In genomic region chr12:46108721-46109120, GRCh38 we compare ENCODE assay signal across 10 cellular contexts.
DNase-seq lines count a peak whose midpoint lies in the region; ATAC-seq, FAIRE-seq and TF ChIP-seq lines count a peak whose summit lies in the region.
"Had no signal": no experiment of that assay in that cellular context is flagged by ENCODE, and none has a peak within 500 bp of the region (broad histone marks: within the 10 kb centered on the region; RNA-seq: fewer than 3 reads in every experiment).

No MANE protein-coding gene starts in this region.

- H3K27me3 Mint-ChIP-seq in neural progenitor cell (ENCODE audit: insufficient read depth, low read depth), result no peaks in the 10 kb centered on the region

- no peaks in the 10 kb centered on the region for H3K4me1 Mint-ChIP-seq in neural progenitor cell

- DNase-seq in H1 (ENCODE audit: low read depth in 1 of 2, low spot score in 2 of 2), result no peak
- DNase-seq in neural progenitor cell (ENCODE audit: low spot score), result no peak
- no peak for DNase-seq in C1 segment of cervical spinal cord (lab: John Stamatoyannopoulos, UW)
- DNase-seq in activated T-cell treated with anti-CD3 and anti-CD28 coated beads, Interleukin-2, amount 50 U/mL, for 48 hours, result no peak
- no peak for DNase-seq in RWPE1 (ENCODE audit: low spot score)
- DNase-seq: activated naive CD4-positive, alpha-beta T cell treated with anti-CD3 and anti-CD28 coated beads for 36 hours; effector CD4-positive, alpha-beta T cell had no signal

- POLR2A ChIA-PET in H1 (lab: Charles Lee; ENCODE audit: partially characterized antibody) (no interaction called here), RWPE1 (lab: Yijun Ruan, JAX; ENCODE audit: low non-redundant PET) (no interaction called here)

- H3K23me2 ChIP-seq in H1 (ENCODE audit: low read depth, low read length), result no peaks in the 10 kb centered on the region

- no peak overlapping the region for H3K18ac ChIP-seq in H1 (ENCODE audit: extremely low read depth, low read length)

- H2BK20ac ChIP-seq in H1 (ENCODE audit: low read length), result no peak overlapping the region

- no peak overlapping the region for H3K4me2 ChIP-seq in H1 (ENCODE audit: insufficient read depth in 1 of 2, low read depth in 2 of 2, low read length in 2 of 2)
- H3K4me2 ChIP-seq in neural progenitor cell, result no peak overlapping the region

- H3K79me2 ChIP-seq in H1 (ENCODE audit: control insufficient read depth in 1 of 2, insufficient read depth in 2 of 2, low read length in 2 of 2) (no peaks in the 10 kb centered on the region), neural progenitor cell (ENCODE audit: low read depth) (no peaks in the 10 kb centered on the region)

- no peak overlapping the region for H2AK5ac ChIP-seq in H1 (ENCODE audit: low read depth, low read length)

- H3K27me3 ChIP-seq in H1 (replicated peaks in 1 of 4; ENCODE audit: control insufficient read depth in 3 of 4, extremely low read depth in 1 of 4, insufficient read depth in 3 of 4, low read length in 3 of 4) (no peaks in the 10 kb centered on the region), neural progenitor cell (no peaks in the 10 kb centered on the region)

- TF ChIP-seq CTCF in H1 (IDR thresholded peaks at IDR 0.05; ENCODE audit: control extremely low read depth in 1 of 3, insufficient read depth in 1 of 3, low read depth in 1 of 3, low read length in 3 of 3) (no peak), neural progenitor cell (IDR thresholded peaks at IDR 0.05) (no peak), RWPE1 (conservative IDR thresholded peaks at IDR 0.05; ENCODE audit: low read depth) (no peak)

- no peak overlapping the region for H3K56ac ChIP-seq in H1 (replicated peaks; ENCODE audit: insufficient read length, low read depth, low read length)

- no peaks in the 10 kb centered on the region for H3K79me1 ChIP-seq in H1 (ENCODE audit: low read depth, low read length)

- no peak overlapping the region for H2BK5ac ChIP-seq in H1 (ENCODE audit: low read depth, low read length)

- H3K9me3 ChIP-seq in H1 (ENCODE audit: insufficient read depth in 2 of 2, low read depth in 1 of 2, low read length in 1 of 2) (no peaks in the 10 kb centered on the region; a peak in 2 of 4 replicates), neural progenitor cell (ENCODE audit: low read depth) (peaks cover 15% of the 10 kb centered on the region)

- no peaks in the 10 kb centered on the region for H3K36me3 Mint-ChIP-seq in neural progenitor cell

- no peak overlapping the region for H4K8ac ChIP-seq in H1 (ENCODE audit: extremely low read depth, insufficient read depth, low read length)

- no peak for FAIRE-seq in H1 (lab: Jason Lieb, UNC)

- TF ChIP-seq EP300 in H1 (IDR thresholded peaks at IDR 0.05; ENCODE audit: borderline replicate concordance in 1 of 2, low read depth in 2 of 2, low read length in 2 of 2), result no peak

- TF ChIP-seq POLR2A in H1 (IDR thresholded peaks at IDR 0.05; ENCODE audit: control extremely low read depth in 1 of 2, low read depth in 2 of 2, low read length in 2 of 2), result no peak

- no peak overlapping the region for H3K9ac ChIP-seq in H1 (replicated peaks in 1 of 4; ENCODE audit: extremely low read depth in 1 of 4, low read depth in 3 of 4, low read length in 3 of 4)
- H3K9ac ChIP-seq in neural progenitor cell, result no peak overlapping the region

- no peak overlapping the region for H4K91ac ChIP-seq in H1 (replicated peaks; ENCODE audit: insufficient read length, low read length)

- H4K5ac ChIP-seq in H1 (ENCODE audit: insufficient read length, low read depth, low read length), result no peak overlapping the region

- H2BK12ac ChIP-seq in H1 (ENCODE audit: low read depth, low read length), result no peak overlapping the region

- H2AFZ ChIP-seq in H1 (ENCODE audit: low read length) (peak overlapping the region; percentile 90; the same call in 1 of the 2 replicates), neural progenitor cell (replicated peaks) (no peak overlapping the region)

- no peaks in the 10 kb centered on the region for H3K4me1 ChIP-seq in H1 (replicated peaks in 1 of 4; ENCODE audit: control insufficient read depth in 3 of 4, insufficient read depth in 4 of 4, low read length in 3 of 4)
- H3K4me1 ChIP-seq in neural progenitor cell, result no peaks in the 10 kb centered on the region

- no peak overlapping the region for H3K4ac ChIP-seq in H1 (replicated peaks; ENCODE audit: insufficient read length, low read depth, low read length)

- no peaks in the 10 kb centered on the region for H3F3A ChIP-seq in neural progenitor cell (ENCODE audit: low read depth)

- no peaks in the 10 kb centered on the region for H3K36me3 ChIP-seq in H1 (ENCODE audit: control insufficient read depth in 2 of 4, insufficient read depth in 4 of 4, low read length in 3 of 4)
- H3K36me3 ChIP-seq in neural progenitor cell, result no peaks in the 10 kb centered on the region

- H3K27ac ChIP-seq in H1 (ENCODE audit: low read depth, low read length) (no peak overlapping the region), neural progenitor cell (no peak overlapping the region), RWPE1 (no peak overlapping the region)

- no peak for TF ChIP-seq RAD21 in H1 (IDR thresholded peaks at IDR 0.05 in 1 of 2, conservative IDR thresholded peaks at IDR 0.05 in 1 of 2; ENCODE audit: low read depth in 2 of 2, low read length in 2 of 2)

- CTCF ChIA-PET in H1 (lab: Charles Lee; ENCODE audit: partially characterized antibody), result interaction anchor here (2.5 kb wide), 1 partner anchor 16 kb away, joined by 14 read pairs; no protein-coding TSS in a partner anchor
- CTCF ChIA-PET in RWPE1 (lab: Yijun Ruan, JAX), result interaction anchor here (0.6 kb wide), 1 partner anchor 12 kb away, joined by 4 read pairs; no protein-coding TSS in a partner anchor

- H4K20me1 ChIP-seq in H1 (replicated peaks in 1 of 2; ENCODE audit: control insufficient read depth in 1 of 2, insufficient read depth in 2 of 2, low read length in 2 of 2), result no peaks in the 10 kb centered on the region
- H4K20me1 ChIP-seq in neural progenitor cell (ENCODE audit: low read depth), result no peaks in the 10 kb centered on the region

- H3K4me3 Mint-ChIP-seq in neural progenitor cell, result no peak overlapping the region
- H3K4me3 Mint-ChIP-seq: activated naive CD4-positive, alpha-beta T cell treated with anti-CD3 and anti-CD28 coated beads for 36 hours had no signal

- H2BK120ac ChIP-seq in H1 (replicated peaks; ENCODE audit: low read depth, low read length), result no peak overlapping the region

- H3K23ac ChIP-seq in H1 (ENCODE audit: insufficient read length), result no peak overlapping the region

- WGBS in H1 (ENCODE audit: extremely low coverage in 1 of 2, insufficient coverage in 1 of 2, insufficient read length in 1 of 2, insufficient replicate concordance in 2 of 2, low coverage in 1 of 2, low lambda C conversion rate in 2 of 2, missing lambda C conversion rate in 1 of 2), 2 experiments, result 85% methylated on average over 1 of the region's 1 CpG; no CpG with 5 or more reads in 1 of the 2 experiments

- no peak overlapping the region for H2BK15ac ChIP-seq in H1 (ENCODE audit: low read length)

- peak; percentile 89 for ATAC-seq in GM18873 (IDR thresholded peaks at IDR 0.05; ENCODE audit: low FRiP score, unreplicated experiment)
- ATAC-seq in GM21619 (IDR thresholded peaks at IDR 0.05; ENCODE audit: unreplicated experiment), result peak; percentile 86
- peak; percentile 68 for ATAC-seq in HG03280 (IDR thresholded peaks at IDR 0.05; ENCODE audit: unreplicated experiment)

- H3K14ac ChIP-seq in H1 (ENCODE audit: insufficient read length), result no peak overlapping the region

- H3K9me3 Mint-ChIP-seq in neural progenitor cell, result peaks cover 2% of the 10 kb centered on the region

- H3K27ac Mint-ChIP-seq in neural progenitor cell, result no peak overlapping the region
- H3K27ac Mint-ChIP-seq: activated naive CD4-positive, alpha-beta T cell treated with anti-CD3 and anti-CD28 coated beads for 36 hours had no signal

- H3K4me3 ChIP-seq in H1 (ENCODE audit: extremely low read depth in 1 of 4, insufficient read depth in 2 of 4, low read depth in 3 of 4, low read length in 4 of 4) (no peak overlapping the region), neural progenitor cell (no peak overlapping the region)

TF ChIP-seq in H1, 55 proteins besides CTCF, POLR2A, EP300 and RAD21:
- no peak for TF ChIP-seq RXRA (IDR thresholded peaks at IDR 0.05; ENCODE audit: insufficient read depth, low read depth, low read length)
- TF ChIP-seq CREB1 (IDR thresholded peaks at IDR 0.05), result no peak
- TF ChIP-seq SIX5 (IDR thresholded peaks at IDR 0.05; ENCODE audit: low read depth, low read length), result no peak
